Comparison of ENCODE assay signal across 1 cellular context in genomic region chr4:127965062-127965802, GRCh38.
A peak's percentile ranks its signal among the peaks of the same experiment; 100 is the strongest.
TF ChIP-seq lines count a peak whose summit lies in the region.

Gene ABHD18 (plus strand): TSS chr4:127965406. CDS start chr4:127982956, 17,550 bp downstream.
Gene MFSD8 (minus strand): TSS chr4:127965173. CDS start chr4:127965133, 40 bp downstream.

TF ChIP-seq in HepG2, 621 proteins besides CTCF, POLR2A, EP300 and RAD21 (continued from another document and continues in another):
- TF ChIP-seq HMGXB4 (CRISPR knock-in tag; IDR thresholded peaks at IDR 0.05; ENCODE audit: borderline replicate concordance in 1 of 2, low read depth in 1 of 2) (peak; percentile 87 to 93; a peak in 3 of 4 replicates), ZKSCAN8 (CRISPR knock-in tag; IDR thresholded peaks at IDR 0.05; ENCODE audit: borderline replicate concordance) (peak; percentile 61; the same call in 1 of the 2 replicates), SNAPC2 (CRISPR knock-in tag; IDR thresholded peaks at IDR 0.05) (no peak), HNRNPK (IDR thresholded peaks at IDR 0.05; ENCODE audit: low read depth, low read length, poor library complexity, severe bottlenecking) (peak; percentile 45), RAD51 (IDR thresholded peaks at IDR 0.05; ENCODE audit: borderline replicate concordance) (0 out of 2 replicates have a peak, but pooled peaks have one; percentile 13), HDAC1 (CRISPR knock-in tag; IDR thresholded peaks at IDR 0.05) (peak; percentile 87), FOXP4 (CRISPR knock-in tag; IDR thresholded peaks at IDR 0.05) (peak; percentile 72), NBN (conservative IDR thresholded peaks at IDR 0.05) (no peak), ZNF382 (CRISPR knock-in tag; IDR thresholded peaks at IDR 0.05; ENCODE audit: borderline replicate concordance) (no peak), MED1 (CRISPR knock-in tag; IDR thresholded peaks at IDR 0.05) (peak; percentile 72; the same call in 1 of the 2 replicates), ADNP (CRISPR knock-in tag; IDR thresholded peaks at IDR 0.05) (no peak), ZBTB2 (CRISPR knock-in tag; IDR thresholded peaks at IDR 0.05; ENCODE audit: low read depth) (peak; percentile 95), ZNF558 (CRISPR knock-in tag; IDR thresholded peaks at IDR 0.05; ENCODE audit: borderline replicate concordance) (0 out of 2 replicates have a peak, but pooled peaks have one; percentile 56), BATF2 (CRISPR knock-in tag; IDR thresholded peaks at IDR 0.05) (peak; percentile 76; the same call in 1 of the 2 replicates), NFATC3 (CRISPR knock-in tag; IDR thresholded peaks at IDR 0.05) (no peak), ZNF580 (CRISPR knock-in tag; IDR thresholded peaks at IDR 0.05; ENCODE audit: borderline replicate concordance, low read depth) (peak; percentile 69; the same call in 1 of the 2 replicates), SOX6 (IDR thresholded peaks at IDR 0.05) (no peak), SOX6 (CRISPR knock-in tag; IDR thresholded peaks at IDR 0.05) (peak; percentile 74), ZNF607 (CRISPR knock-in tag; IDR thresholded peaks at IDR 0.05; ENCODE audit: borderline replicate concordance) (peak; percentile 22; the same call in 1 of the 2 replicates), TOE1 (CRISPR knock-in tag; IDR thresholded peaks at IDR 0.05) (no peak), NFIC (IDR thresholded peaks at IDR 0.05; ENCODE audit: low read length) (no peak), REL (CRISPR knock-in tag; conservative IDR thresholded peaks at IDR 0.05) (peak; percentile 78; the same call in 1 of the 2 replicates), ZNF644 (CRISPR knock-in tag; IDR thresholded peaks at IDR 0.05; ENCODE audit: low read depth) (0 out of 2 replicates have a peak, but pooled peaks have one; percentile 21), ZNF552 (CRISPR knock-in tag; IDR thresholded peaks at IDR 0.05; ENCODE audit: borderline replicate concordance) (peak; percentile 33; the same call in 1 of the 2 replicates), KAT2B (IDR thresholded peaks at IDR 0.05; ENCODE audit: borderline replicate concordance, low read depth, low read length) (no peak), NONO (IDR thresholded peaks at IDR 0.05) (no peak), NONO (CRISPR knock-in tag; conservative IDR thresholded peaks at IDR 0.05) (peak; percentile 95), PITX1 (CRISPR knock-in tag; IDR thresholded peaks at IDR 0.05) (peak; percentile 54; the same call in 1 of the 2 replicates), GLI4 (CRISPR knock-in tag; IDR thresholded peaks at IDR 0.05; ENCODE audit: borderline replicate concordance) (peak; percentile 27; the same call in 1 of the 2 replicates), POGZ (CRISPR knock-in tag; IDR thresholded peaks at IDR 0.05) (peak; percentile 98), ZNF761 (CRISPR knock-in tag; conservative IDR thresholded peaks at IDR 0.05) (peak; percentile 63; the same call in 1 of the 2 replicates), SP4 (CRISPR knock-in tag; IDR thresholded peaks at IDR 0.05) (peak; percentile 82; the same call in 1 of the 2 replicates), ZNF780A (CRISPR knock-in tag; IDR thresholded peaks at IDR 0.05) (peak; percentile 76; the same call in 1 of the 2 replicates), MAZ (IDR thresholded peaks at IDR 0.05; ENCODE audit: borderline replicate concordance, low read depth, low read length) (no peak), MAZ (CRISPR knock-in tag; IDR thresholded peaks at IDR 0.05; ENCODE audit: low read depth) (peak; percentile 78), JARID2 (CRISPR knock-in tag; IDR thresholded peaks at IDR 0.05; ENCODE audit: insufficient replicate concordance) (peak; percentile 21), ZNF615 (CRISPR knock-in tag; IDR thresholded peaks at IDR 0.05; ENCODE audit: borderline replicate concordance) (no peak), SIN3A (IDR thresholded peaks at IDR 0.05; ENCODE audit: borderline replicate concordance, low read depth, low read length) (peak; percentile 52), UBTF (CRISPR knock-in tag; IDR thresholded peaks at IDR 0.05) (peak; percentile 93), ZBTB46 (CRISPR knock-in tag; IDR thresholded peaks at IDR 0.05; ENCODE audit: borderline replicate concordance) (no peak), ZNF879 (CRISPR knock-in tag; IDR thresholded peaks at IDR 0.05) (no peak; the same call in 1 of the 2 replicates), ZFP1 (CRISPR knock-in tag; IDR thresholded peaks at IDR 0.05) (0 out of 2 replicates have a peak, but pooled peaks have one; percentile 40), BCLAF1 (IDR thresholded peaks at IDR 0.05) (no peak), MTERF4 (CRISPR knock-in tag; IDR thresholded peaks at IDR 0.05) (peak; percentile 92), ZNF160 (CRISPR knock-in tag; IDR thresholded peaks at IDR 0.05) (no peak), TP53 (CRISPR knock-in tag; conservative IDR thresholded peaks at IDR 0.05) (no peak), HDAC2 (CRISPR knock-in tag; IDR thresholded peaks at IDR 0.05) (peak; percentile 70), MED13 (CRISPR knock-in tag; IDR thresholded peaks at IDR 0.05) (no peak)
